Comparison of ENCODE assay signal across 1 cellular context in genomic region chr11:61959026-61959608, GRCh38.
TF ChIP-seq lines count a peak whose summit lies in the region.

No MANE protein-coding gene starts in this region.

TF ChIP-seq in WTC11, 78 proteins besides CTCF, POLR2A, EP300 and RAD21 (continued from another document):
- TF ChIP-seq ZNF532 (CRISPR knock-in tag; IDR thresholded peaks at IDR 0.05; ENCODE audit: borderline replicate concordance), result no peak
- no peak for TF ChIP-seq SP1 (CRISPR knock-in tag; conservative IDR thresholded peaks at IDR 0.05)
- TF ChIP-seq NFATC4 (CRISPR knock-in tag; IDR thresholded peaks at IDR 0.05), result no peak
- no peak for TF ChIP-seq ETV6 (CRISPR knock-in tag; IDR thresholded peaks at IDR 0.05)
- TF ChIP-seq ZNF423 (CRISPR knock-in tag; IDR thresholded peaks at IDR 0.05), result no peak
- no peak for TF ChIP-seq SMAD4 (CRISPR knock-in tag; IDR thresholded peaks at IDR 0.05)
- TF ChIP-seq SOX15 (CRISPR knock-in tag; IDR thresholded peaks at IDR 0.05), result no peak
